In genomic region chr6:17096076-17096475, GRCh38 we compare ENCODE assay signal across 28 cellular contexts. TPM values are rescaled to one million over a fixed set of nuclear protein-coding genes. Genes with fewer than 3 reads are reported as not detected.
DNase-seq lines count a peak whose midpoint lies in the region; ATAC-seq and TF ChIP-seq lines count a peak whose summit lies in the region.
"Had no signal": no experiment of that assay in that cellular context is flagged by ENCODE, and none has a peak within 500 bp of the region (broad histone marks: within the 10 kb centered on the region; RNA-seq: fewer than 3 reads in every experiment).

No MANE protein-coding gene starts in this region.

- H3K4me3 ChIP-seq in GM23248 (no peak overlapping the region), astrocyte of the spinal cord (ENCODE audit: low read depth, low read length) (no peak overlapping the region), BE2C (ENCODE audit: low read depth, low read length) (no peak overlapping the region)
- H3K4me3 ChIP-seq: colonic mucosa, heart left ventricle, lower lobe of right lung, ovary, Peyer's patch, SK-N-MC, transverse colon had no signal

- no peaks in the 10 kb centered on the region for H3F3A ChIP-seq in GM23248 (ENCODE audit: insufficient read depth)

- no peaks in the 10 kb centered on the region for H3K79me2 ChIP-seq in GM23248 (ENCODE audit: insufficient read depth)

- TF ChIP-seq CTCF in astrocyte of the spinal cord (IDR thresholded peaks at IDR 0.05; ENCODE audit: low read depth, low read length) (no peak), BE2C (IDR thresholded peaks at IDR 0.05; ENCODE audit: low read depth, low read length) (no peak), GM13977 (IDR thresholded peaks at IDR 0.05; ENCODE audit: extremely low read depth, insufficient read depth, missing control alignments) (no peak)

- H3K36me3 ChIP-seq in GM23248 (ENCODE audit: low read depth) (no peaks in the 10 kb centered on the region), BE2C (no peaks in the 10 kb centered on the region)
- H3K36me3 ChIP-seq: colonic mucosa, heart left ventricle, lower lobe of right lung, ovary, Peyer's patch, transverse colon had no signal

- intact Hi-C loops in sciatic nerve (cut with DNase I) = no loop called here

- no peak overlapping the region for H3K9ac ChIP-seq in GM23248

- H3K27me3 ChIP-seq in GM23248 (replicated peaks; ENCODE audit: insufficient read depth) = peaks cover 9% of the 10 kb centered on the region
- no peaks in the 10 kb centered on the region for H3K27me3 ChIP-seq in BE2C
- H3K27me3 ChIP-seq: colonic mucosa, ovary, Peyer's patch, transverse colon had no signal

- no peaks in the 10 kb centered on the region for H3K9me2 ChIP-seq in GM23248 (ENCODE audit: insufficient read depth)

- H3K9me3 ChIP-seq in GM23248 (ENCODE audit: low read depth) (no peaks in the 10 kb centered on the region), BE2C (no peaks in the 10 kb centered on the region)
- H3K9me3 ChIP-seq: colonic mucosa, heart left ventricle, lower lobe of right lung, ovary, Peyer's patch, transverse colon had no signal

- DNase-seq in GM23248 = no peak
- peak; percentile 19 for DNase-seq in astrocyte of the spinal cord (ENCODE audit: low read depth, low spot score)
- DNase-seq in iPS-NIHi11 (ENCODE audit: low spot score) = peak; percentile 39
- DNase-seq in sciatic nerve (ENCODE audit: low spot score) = no peak
- DNase-seq in mesenteric fat pad (ENCODE audit: low spot score) = no peak
- no peak for DNase-seq in BE2C
- no peak for DNase-seq in GM13977 (ENCODE audit: low spot score)
- DNase-seq in activated CD4-positive, CD25-positive, alpha-beta regulatory T cell treated with anti-CD3 and anti-CD28 coated beads, Interleukin-2, amount 50 U/mL, for 72 hours = no peak
- DNase-seq: activated B cell treated with CpG ODN at 0.5 μM for 24 hours; activated CD4-positive, alpha-beta memory T cell treated with anti-CD3 and anti-CD28 coated beads, Interleukin-2, amount 10 ng/mL, durations not matched to agents 7 days and 5 days; activated naive CD4-positive, alpha-beta T cell; activated T-cell treated with anti-CD3 and anti-CD28 coated beads, Interleukin-2, amount 50 U/mL, for 24 hours; colonic mucosa; DMS79; heart left ventricle; lower lobe of right lung; naive B cell; NCI-H1092 treated with DMSO at 0.1 percent for 48 hours; NCI-H446; ovary; Peyer's patch; stimulated activated CD4-positive, alpha-beta T cell treated with anti-CD3 and anti-CD28 coated beads, Interleukin-2, amount 100 ng/mL, for 24 hours; stimulated activated naive CD4-positive, alpha-beta T cell treated with Interleukin-2 at 50 U/mL for 16 hours; transverse colon had no signal

- H4K20me1 ChIP-seq in GM23248 (ENCODE audit: insufficient read depth) = no peaks in the 10 kb centered on the region

- ATAC-seq in sciatic nerve = peak; percentile 55

- H3K4me1 ChIP-seq in GM23248 (ENCODE audit: insufficient read depth) = no peaks in the 10 kb centered on the region
- no peaks in the 10 kb centered on the region for H3K4me1 ChIP-seq in BE2C
- H3K4me1 ChIP-seq: colonic mucosa, lower lobe of right lung had no signal

- H2AFZ ChIP-seq in GM23248 = peak overlapping the region; percentile 15; the same call in 1 of the 2 replicates

- 34 to 35% methylated on average over 6 of the region's 6 CpGs for WGBS in GM23248 (ENCODE audit: low coverage in 1 of 2, low lambda C conversion rate in 2 of 2, missing lambda C conversion rate in 2 of 2), 2 experiments

- H3K27ac ChIP-seq in GM23248 = no peak overlapping the region
- H3K27ac ChIP-seq: colonic mucosa, lower lobe of right lung, ovary, Peyer's patch, SK-N-MC, transverse colon had no signal

- no peak overlapping the region for H3K4me2 ChIP-seq in GM23248 (ENCODE audit: unreplicated experiment)

- in situ Hi-C loops in GM23248 (cut with MboI) (loop anchor here (25.0 kb wide), 2 partner anchors 584 to 759 kb away; no protein-coding TSS in a partner anchor), astrocyte of the spinal cord (cut with HindIII; ENCODE audit: low sequenced_read_pairs) (no loop called here), GM13977 (cut with MboI; ENCODE audit: low pct_unique_long_range_greater_than_20kb, low sequenced_read_pairs, unreplicated experiment) (loop anchor here (25.0 kb wide), 1 partner anchor 759 kb away; no protein-coding TSS in a partner anchor)

RNA-seq across cellular contexts. Expression of gene STMND1, which starts 5.8 kb away (rescaled TPM):
- total RNA-seq in GM23248 (2014; rRNA removed; shearing (Covaris generic)) = not detected in 2 replicates
- not detected in 2 replicates for polyA plus RNA-seq in GM23248 (2016; fragmentation: Nextera tagmentation; extraction: Ambion mirVana)
- total RNA-seq in sciatic nerve (0.27 TPM), mesenteric fat pad (not detected)
- 0.29 TPM for polyA plus RNA-seq in BE2C (2012; ENCODE audit: insufficient read depth, insufficient read length, low read depth)
- total RNA-seq: activated B cell treated with CpG ODN at 0.5 μM for 24 hours; activated CD4-positive, alpha-beta memory T cell treated with anti-CD3 and anti-CD28 coated beads, Interleukin-2, amount 10 ng/mL, durations not matched to agents 7 days and 5 days; heart left ventricle; LHCN-M2; Peyer's patch; skeletal muscle tissue; T-helper 2 cell treated with Interferon-gamma antibody and Interleukin-4, amounts not matched to agents 100 ng/mL and 5 ng/mL, for 36 hours had no signal
- polyA plus RNA-seq: heart left ventricle had no signal

Comparison
In these comparisons a context has a peak if more than half of its experiments do, and no peak if none do; other contexts are left out.
1. DNase-seq: peak in astrocyte of the spinal cord (single experiment) and iPS-NIHi11 (single experiment); none in GM23248 (single experiment), sciatic nerve (single experiment), mesenteric fat pad (single experiment), BE2C (single experiment), GM13977 (single experiment) and activated CD4-positive, CD25-positive, alpha-beta regulatory T cell treated with anti-CD3 and anti-CD28 coated beads, Interleukin-2, amount 50 U/mL, for 72 hours (single experiment).